In genomic region chr1:157073944-157074685, GRCh38 we compare ENCODE assay signal across 1 cellular context.
TF ChIP-seq lines count a peak whose summit lies in the region.

No MANE protein-coding gene starts in this region.

TF ChIP-seq in K562, 482 proteins besides CTCF, POLR2A, EP300 and RAD21 (continued from another document):
- TF ChIP-seq SIN3A (IDR thresholded peaks at IDR 0.05; ENCODE audit: borderline replicate concordance in 2 of 2, control insufficient read depth in 1 of 2, low read depth in 2 of 2, low read length in 2 of 2) (no peak), GMEB1 (CRISPR knock-in tag; IDR thresholded peaks at IDR 0.05) (peak; percentile 27; the same call in 1 of the 2 replicates), ELF2 (CRISPR knock-in tag; IDR thresholded peaks at IDR 0.05) (no peak), ATF2 (CRISPR knock-in tag; IDR thresholded peaks at IDR 0.05) (no peak), MAX (CRISPR knock-in tag; IDR thresholded peaks at IDR 0.05) (peak; percentile 32; the same call in 1 of the 2 replicates)
